17 cellular contexts compared by ENCODE assay signal in the genomic region with DNA sequence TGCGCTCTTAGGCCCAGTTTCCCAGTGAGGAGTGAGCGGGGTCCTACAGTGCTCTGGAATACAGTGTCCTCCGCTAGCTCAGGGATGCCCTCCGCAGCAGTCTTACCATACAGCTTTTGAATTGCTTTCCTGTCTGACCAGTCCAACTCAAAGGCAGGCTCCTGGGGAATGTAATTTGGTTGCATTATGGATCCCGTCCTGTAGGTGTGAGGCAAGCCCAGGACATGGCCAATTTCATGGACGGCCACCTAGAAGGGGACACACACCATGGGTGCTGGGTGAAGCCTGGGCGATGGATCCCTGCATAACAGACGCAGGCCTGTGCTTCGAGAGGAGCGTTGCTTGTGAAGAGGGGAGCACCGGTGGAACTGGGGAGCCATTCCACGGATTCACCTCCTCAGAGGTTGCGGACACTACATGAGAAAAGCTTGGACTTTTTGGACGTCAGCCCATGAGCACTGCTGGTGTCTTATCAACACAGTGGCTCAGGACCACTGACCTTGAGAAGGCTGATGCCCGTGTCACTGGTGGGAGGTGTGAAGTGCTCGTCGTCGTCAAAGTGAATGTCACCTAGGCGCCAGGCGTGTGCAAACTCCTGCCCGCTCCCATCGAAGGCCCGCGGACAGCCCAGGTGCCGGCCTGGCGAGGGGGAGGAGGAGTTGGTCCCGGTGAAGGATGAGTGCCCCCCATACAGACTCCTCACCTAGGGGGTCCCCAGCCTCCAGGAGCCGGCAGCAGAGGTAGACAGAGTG. TPM values are rescaled to one million over a fixed set of nuclear protein-coding genes. Genes with fewer than 3 reads are reported as not detected.
DNase-seq lines count a peak whose midpoint lies in the region; ATAC-seq and TF ChIP-seq lines count a peak whose summit lies in the region.
"Had no signal": no experiment of that assay in that cellular context is flagged by ENCODE, and none has a peak within 500 bp of the region (broad histone marks: within the 10 kb centered on the region; RNA-seq: fewer than 3 reads in every experiment).

No MANE protein-coding gene starts in this region.

- no peaks in the 10 kb centered on the region for H3K9me2 ChIP-seq in PC-3 (replicated peaks; ENCODE audit: low read length)

- no peaks in the 10 kb centered on the region for H4K20me1 ChIP-seq in PC-3 (ENCODE audit: low read length)

- no peaks in the 10 kb centered on the region for H3K79me2 ChIP-seq in PC-3 (ENCODE audit: low read length)

- H3K4me1 Mint-ChIP-seq in stimulated activated naive B cell treated with anti-CD40 and anti-IgM and Interleukin-4, amounts not matched to agents 10 μg/mL and 1 μg/mL and 100 μg/mL, for 72 hours, result no peaks in the 10 kb centered on the region

- WGBS in body of pancreas, 2 donors, result 81 to 89% methylated on average over 20 to 22 of the region's 28 CpGs

- ATAC-seq in PC-3, result 0 out of 2 replicates have a peak, but pooled peaks have one; percentile 15
- ATAC-seq in stimulated activated naive B cell treated with anti-CD40 and anti-IgM and Interleukin-4, amounts not matched to agents 10 μg/mL and 1 μg/mL and 100 μg/mL, for 72 hours (replicated peaks), result no peak
- ATAC-seq in body of pancreas, result no peak

- H2AFZ ChIP-seq in PC-3 (ENCODE audit: low read length), result no peak overlapping the region

- H3K36me3 ChIP-seq in PC-3 (ENCODE audit: low read depth, low read length) (no peaks in the 10 kb centered on the region), body of pancreas (replicated peaks in 1 of 2; ENCODE audit: insufficient read depth in 1 of 2, low read depth in 2 of 2) (no peaks in the 10 kb centered on the region)

- TF ChIP-seq POLR2A in body of pancreas (IDR thresholded peaks at IDR 0.05), result no peak

- no peak overlapping the region for H3K9ac ChIP-seq in PC-3 (ENCODE audit: low read length)

- peak; percentile 26 for DNase-seq in activated CD8-positive, alpha-beta memory T cell treated with anti-CD3 and anti-CD28 coated beads, Interleukin-2, amount 50 U/mL, for 48 hours
- no peak for DNase-seq in activated CD8-positive, alpha-beta memory T cell treated with anti-CD3 and anti-CD28 coated beads for 24 hours
- DNase-seq in PC-3 (no peak), mesenteric fat pad (ENCODE audit: low spot score) (peak; percentile 72), body of pancreas (no peak), H4 (ENCODE audit: low spot score) (no peak)
- DNase-seq in stimulated activated naive B cell treated with anti-CD40 and anti-IgM and Interleukin-4, amounts not matched to agents 10 μg/mL and 1 μg/mL and 100 μg/mL, for 72 hours, result no peak
- DNase-seq: 8988T; ACHN; C1 segment of cervical spinal cord; Calu3; CD4-positive, alpha-beta T cell; DMS 273 treated with DMSO at 0.1 percent for 48 hours; DMS79 treated with DMSO at 0.1 percent for 48 hours; GDM1; GOT3; HCEC 1CT had no signal

- no peaks in the 10 kb centered on the region for H3K9me3 ChIP-seq in PC-3 (ENCODE audit: low read length)
- H3K9me3 ChIP-seq in body of pancreas, result no peaks in the 10 kb centered on the region

- TF ChIP-seq CTCF in PC-3 (conservative IDR thresholded peaks at IDR 0.05; ENCODE audit: low read depth, low read length), result no peak
- TF ChIP-seq CTCF in body of pancreas (IDR thresholded peaks at IDR 0.05), result no peak

- no peak overlapping the region for H3K4me3 Mint-ChIP-seq in stimulated activated naive B cell treated with anti-CD40 and anti-IgM and Interleukin-4, amounts not matched to agents 10 μg/mL and 1 μg/mL and 100 μg/mL, for 72 hours
- H3K4me3 Mint-ChIP-seq: CD4-positive, alpha-beta T cell had no signal

- H3K27me3 Mint-ChIP-seq in stimulated activated naive B cell treated with anti-CD40 and anti-IgM and Interleukin-4, amounts not matched to agents 10 μg/mL and 1 μg/mL and 100 μg/mL, for 72 hours, result peaks cover 6 to 9% of the 10 kb centered on the region in 2 donors

- CTCF ChIA-PET in PC-3 (lab: Charles Lee), result no interaction called here

- peaks cover 14 to 27% of the 10 kb centered on the region in 2 donors for H3K36me3 Mint-ChIP-seq in stimulated activated naive B cell treated with anti-CD40 and anti-IgM and Interleukin-4, amounts not matched to agents 10 μg/mL and 1 μg/mL and 100 μg/mL, for 72 hours

- H3K4me1 ChIP-seq in PC-3 (ENCODE audit: insufficient read depth, low read length), result no peaks in the 10 kb centered on the region
- peaks cover 2% of the 10 kb centered on the region for H3K4me1 ChIP-seq in body of pancreas

- no peak overlapping the region for H3K4me2 ChIP-seq in PC-3 (ENCODE audit: low read length)

- H3K4me3 ChIP-seq in PC-3 (ENCODE audit: low read length), result no peak overlapping the region
- no peak overlapping the region for H3K4me3 ChIP-seq in body of pancreas

- no peaks in the 10 kb centered on the region for H3F3A ChIP-seq in PC-3 (ENCODE audit: low read length, unreplicated experiment)

- H3K27ac ChIP-seq in PC-3 (ENCODE audit: low read length), result no peak overlapping the region
- no peak overlapping the region for H3K27ac ChIP-seq in body of pancreas

- peak overlapping the region; percentile 31 for H3K27ac Mint-ChIP-seq in stimulated activated naive B cell treated with anti-CD40 and anti-IgM and Interleukin-4, amounts not matched to agents 10 μg/mL and 1 μg/mL and 100 μg/mL, for 72 hours
- H3K27ac Mint-ChIP-seq: CD4-positive, alpha-beta T cell had no signal

- intact Hi-C loops in PC-3 (cut with micrococcal nuclease) (no loop called here), body of pancreas (cut with DNase I) (no loop called here)

- POLR2A ChIA-PET in PC-3 (lab: Charles Lee; ENCODE audit: unreplicated experiment), result no interaction called here

- no TSS peak for BruUV-seq in PC-3 (replicated peaks; lab: Mats Ljungman, UMichigan)

- H3K27me3 ChIP-seq in PC-3 (ENCODE audit: low read length), result no peaks in the 10 kb centered on the region
- H3K27me3 ChIP-seq in body of pancreas, result no peaks in the 10 kb centered on the region

- no peaks in the 10 kb centered on the region for H3K9me3 Mint-ChIP-seq in stimulated activated naive B cell treated with anti-CD40 and anti-IgM and Interleukin-4, amounts not matched to agents 10 μg/mL and 1 μg/mL and 100 μg/mL, for 72 hours
- H3K9me3 Mint-ChIP-seq: CD4-positive, alpha-beta T cell had no signal

RNA-seq across cellular contexts. Expression of a gene that starts 3.3 kb away (rescaled TPM):
- total RNA-seq in PC-3 (2014; rRNA removed), result not detected in 2 replicates
- 0.29 TPM for total RNA-seq in mesenteric fat pad
- total RNA-seq in body of pancreas, result not detected
- not detected in 2 replicates for total RNA-seq in H4 (2014; rRNA removed; shearing (Covaris generic))

RNA-seq across cellular contexts. Expression of a gene that starts 50.8 kb away (rescaled TPM):
- total RNA-seq in PC-3 (2014; rRNA removed), result 45.6 and 50.6 TPM in 2 replicates
- 50.6 TPM for total RNA-seq in mesenteric fat pad
- total RNA-seq in body of pancreas, result 10 to 100 TPM; 15.8 to 31.4 TPM
- total RNA-seq in H4 (2014; rRNA removed; shearing (Covaris generic)), result 90.0 and 116 TPM in 2 replicates

RNA-seq across cellular contexts. Expression of a gene that starts 51.1 kb away (rescaled TPM):
- 64.8 and 81.5 TPM in 2 replicates for total RNA-seq in PC-3 (2014; rRNA removed)
- 57.7 TPM for total RNA-seq in mesenteric fat pad
- 10 to 100 TPM; 16.2 to 31.4 TPM for total RNA-seq in body of pancreas
- 85.1 and 94.4 TPM in 2 replicates for total RNA-seq in H4 (2014; rRNA removed; shearing (Covaris generic))

RNA-seq across cellular contexts. Expression of a gene that starts 52.8 kb away (rescaled TPM):
- 16.0 and 17.7 TPM in 2 replicates for total RNA-seq in PC-3 (2014; rRNA removed)
- 15.6 TPM for total RNA-seq in mesenteric fat pad
- 10 to 100 TPM; 22.4 to 29.8 TPM for total RNA-seq in body of pancreas
- total RNA-seq in H4 (2014; rRNA removed; shearing (Covaris generic)), result 21.2 and 23.2 TPM in 2 replicates

Comparison
In these comparisons a context has a peak if more than half of its experiments do, and no peak if none do; other contexts are left out.
1. DNase-seq: peak in activated CD8-positive, alpha-beta memory T cell treated with anti-CD3 and anti-CD28 coated beads, Interleukin-2, amount 50 U/mL, for 48 hours (single experiment) and mesenteric fat pad (single experiment); none in activated CD8-positive, alpha-beta memory T cell treated with anti-CD3 and anti-CD28 coated beads for 24 hours (single experiment), PC-3 (single experiment), stimulated activated naive B cell treated with anti-CD40 and anti-IgM and Interleukin-4, amounts not matched to agents 10 μg/mL and 1 μg/mL and 100 μg/mL, for 72 hours (single experiment), body of pancreas (0 of 4) and H4 (single experiment).